In genomic region chr1:109493805-109494539, GRCh38 we compare ENCODE assay signal across 8 cellular contexts. TPM values are rescaled to one million over a fixed set of nuclear protein-coding genes. Genes with fewer than 3 reads are reported as not detected.
A peak's percentile ranks its signal among the peaks of the same experiment; 100 is the strongest.
DNase-seq lines count a peak whose midpoint lies in the region; ATAC-seq and TF ChIP-seq lines count a peak whose summit lies in the region.

CYB561D1 (plus strand) TSS chr1:109494094; CDS start chr1:109494140, 46 bp downstream.

- H3K9me3 ChIP-seq in stomach smooth muscle (ENCODE audit: control insufficient read depth in 2 of 2, low read length in 2 of 2) = no peaks in the 10 kb centered on the region

- TF ChIP-seq CTCF in fibroblast of the aortic adventitia (IDR thresholded peaks at IDR 0.05; ENCODE audit: insufficient read depth, low read length) (peak; percentile 86), neural crest cell (conservative IDR thresholded peaks at IDR 0.05) (peak; percentile 96)

- H3K36me3 ChIP-seq in stomach smooth muscle (ENCODE audit: control insufficient read depth in 2 of 2, insufficient read depth in 2 of 2, low read length in 2 of 2) = peaks cover 13 to 25% of the 10 kb centered on the region in 2 donors

- no peaks in the 10 kb centered on the region for H3K27me3 Mint-ChIP-seq in neural crest cell (ENCODE audit: low read depth)

- in situ Hi-C loops in KBM-7 (cut with MboI; ENCODE audit: low pct_unique_long_range_greater_than_20kb, low sequenced_read_pairs) = no loop called here

- peak within 1 kb of the TSS; percentile 70 to 74 for H3K9ac ChIP-seq in stomach smooth muscle (ENCODE audit: low read length in 2 of 2)

- DNase-seq in EL (peak; percentile 85), KBM-7 (peak; percentile 92), RPMI7951 (ENCODE audit: low read depth) (peak; percentile 81), fibroblast of the aortic adventitia (ENCODE audit: low read depth) (peak; percentile 78), neural crest cell (ENCODE audit: low read depth, low spot score) (peak; percentile 93)
- peak; percentile 87 for DNase-seq in activated T-helper 9 cell treated with anti-CD3 and anti-CD28 coated beads, Interleukin-2, amount 50 U/mL, for 16 hours (ENCODE audit: low read depth)

- H3K4me3 Mint-ChIP-seq in neural crest cell = peak within 1 kb of the TSS; percentile 92

- peak; percentile 82 for ATAC-seq in GM21717 (IDR thresholded peaks at IDR 0.05; ENCODE audit: unreplicated experiment)

- H3K27me3 ChIP-seq in stomach smooth muscle (ENCODE audit: control insufficient read depth in 1 of 2, insufficient read depth in 2 of 2, low read length in 2 of 2) = no peaks in the 10 kb centered on the region

- H3K27ac Mint-ChIP-seq in neural crest cell (ENCODE audit: unreplicated experiment) = no peak within 1 kb of the TSS

- peaks cover 40% of the 10 kb centered on the region for H3K4me1 ChIP-seq in stomach smooth muscle (ENCODE audit: control insufficient read depth, insufficient read depth, low read length)

- H3K36me3 Mint-ChIP-seq in neural crest cell (ENCODE audit: low read depth) = peaks cover 3% of the 10 kb centered on the region

- H3K4me1 Mint-ChIP-seq in neural crest cell = peaks cover 13% of the 10 kb centered on the region

- no peaks in the 10 kb centered on the region for H3K9me3 Mint-ChIP-seq in neural crest cell

- H3K4me3 ChIP-seq in fibroblast of the aortic adventitia (ENCODE audit: low read depth, low read length) (peak within 1 kb of the TSS; percentile 95), stomach smooth muscle (ENCODE audit: low read length in 2 of 2) (peak within 1 kb of the TSS; percentile 96 to 99)

- peak within 1 kb of the TSS; percentile 79 for H3K27ac ChIP-seq in stomach smooth muscle (ENCODE audit: low read length)

RNA-seq across cellular contexts. Expression of gene CYB561D1, which starts in this region (rescaled TPM):
- total RNA-seq in RPMI7951 (2014; rRNA removed; shearing (Covaris generic)) = 4.0 and 4.8 TPM in 2 replicates
- total RNA-seq in fibroblast of the aortic adventitia (ENCODE audit: low replicate concordance) (8.1 and 10.1 TPM in 2 replicates), neural crest cell (7.8 and 8.0 TPM in 2 replicates)

Comparison
In these comparisons a context has a peak if more than half of its experiments do, and no peak if none do; other contexts are left out.
1. Peak in every context shown above with its lines: DNase-seq, ATAC-seq, H3K4me3 ChIP-seq and H3K27ac ChIP-seq.